In the genomic region with DNA sequence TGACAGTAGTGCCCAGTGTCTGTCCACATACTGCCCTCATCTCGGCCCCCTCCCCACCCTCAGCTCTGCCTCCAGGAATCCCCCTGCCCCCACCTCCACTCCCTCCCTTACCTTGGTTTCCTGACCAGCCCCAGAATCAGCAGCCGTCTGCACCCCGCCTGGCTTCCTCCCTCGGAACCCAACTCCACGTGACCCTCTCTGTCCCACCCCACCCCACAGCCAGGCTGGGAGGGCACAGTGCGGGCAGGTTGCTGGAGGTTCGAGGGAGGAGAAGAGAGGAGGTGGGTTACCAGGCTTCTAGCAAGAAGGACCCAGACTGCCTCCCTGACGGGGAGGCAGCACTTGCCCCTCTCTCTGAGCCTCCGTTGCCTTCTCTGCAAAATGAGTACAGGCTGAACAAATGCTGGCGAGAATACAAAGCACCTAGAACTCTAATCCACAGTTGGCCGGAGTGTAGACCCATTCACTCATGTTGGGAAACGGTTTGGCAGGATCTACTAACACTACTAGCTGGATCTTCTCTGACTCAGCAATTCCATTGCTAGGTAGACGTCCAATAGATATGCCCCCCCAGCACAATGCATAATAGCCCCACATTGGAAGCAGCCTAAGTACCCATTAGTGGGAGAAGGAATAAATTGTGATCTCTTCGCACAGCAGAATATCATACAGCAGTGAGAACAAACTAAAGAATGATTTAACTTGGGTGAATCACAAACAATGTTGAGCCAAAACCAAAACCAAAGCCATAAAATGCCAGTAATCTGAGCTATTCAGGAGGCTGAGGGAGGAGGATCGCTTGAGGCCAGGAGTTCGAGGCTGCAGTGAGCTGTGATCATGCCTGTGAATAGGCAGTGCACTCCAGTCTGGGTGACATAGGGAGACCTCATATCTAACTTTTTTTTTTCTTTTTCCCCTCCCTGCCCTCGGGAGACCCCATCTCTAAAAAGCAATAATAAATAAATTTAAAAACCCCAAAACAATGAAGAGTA, we compare ENCODE assay signal across 8 cellular contexts. TPM values are rescaled to one million over a fixed set of nuclear protein-coding genes. Genes with fewer than 3 reads are reported as not detected.
DNase-seq lines count a peak whose midpoint lies in the region; ATAC-seq and TF ChIP-seq lines count a peak whose summit lies in the region.

A gene (minus strand): TSS at position 151 of the 992 bp plus-strand sequence. CDS start 186 bp downstream, outside the sequence.

- H3K27me3 ChIP-seq in breast epithelium: peaks cover 3 to 26% of the 10 kb centered on the region in 2 donors
- peaks cover 0 to 70% (median 37%) of the 10 kb centered on the region in 45 donors for H3K27me3 ChIP-seq in dorsolateral prefrontal cortex

- no peaks in the 10 kb centered on the region for H3K36me3 ChIP-seq in breast epithelium

- peak within 1 kb of the TSS; percentile 31 to 56 (median 43) for H3K4me3 ChIP-seq in breast epithelium
- H3K4me3 ChIP-seq in dorsolateral prefrontal cortex: peak within 1 kb of the TSS in 38 of 59 donors; percentile 4 to 55 (median 32)
- peak within 1 kb of the TSS; percentile 36 to 50 (median 43) for H3K4me3 ChIP-seq in skin epidermis

- H3K27ac Mint-ChIP-seq in MCF 10A (ENCODE audit: low read depth, unreplicated experiment) (no peak within 1 kb of the TSS), activated B cell treated with CpG ODN at 0.5 μM for 24 hours (peak within 1 kb of the TSS; percentile 91)

- no peaks in the 10 kb centered on the region for H3K4me1 ChIP-seq in breast epithelium

- no peaks in the 10 kb centered on the region for H3K36me3 Mint-ChIP-seq in MCF 10A (ENCODE audit: insufficient read depth, unreplicated experiment)
- H3K36me3 Mint-ChIP-seq in activated B cell treated with CpG ODN at 0.5 μM for 24 hours (ENCODE audit: low read depth): peaks cover 31% of the 10 kb centered on the region

- intact Hi-C loops in breast epithelium (cut with DNase I; ENCODE audit: low total_unique reads): no loop called here
- intact Hi-C loops in MCF 10A (cut with micrococcal nuclease): no loop called here
- intact Hi-C loops in activated B cell treated with CpG ODN at 0.5 μM for 24 hours (cut with micrococcal nuclease): loop anchor here (1.0 to 10.0 kb wide), 4 partner anchors 14 to 90 kb away; no protein-coding TSS in a partner anchor
- intact Hi-C loops in dorsolateral prefrontal cortex (cut with DNase I): no loop called here

- H3K27ac ChIP-seq in breast epithelium (peak within 1 kb of the TSS in 1 of 2 donors; percentile 52), dorsolateral prefrontal cortex (peak within 1 kb of the TSS in 4 of 59 donors; percentile 5 to 36 (median 29)), skin epidermis (peak within 1 kb of the TSS; percentile 35 to 99 (median 82))

- no peak within 1 kb of the TSS for H3K4me3 Mint-ChIP-seq in MCF 10A (ENCODE audit: unreplicated experiment)
- peak within 1 kb of the TSS; percentile 89 for H3K4me3 Mint-ChIP-seq in activated B cell treated with CpG ODN at 0.5 μM for 24 hours

- CTCF ChIA-PET in MCF 10A (lab: Yijun Ruan, JAX) (no interaction called here), activated B cell treated with CpG ODN at 0.5 μM for 24 hours (lab: Charles Lee) (interaction anchor here (1.1 kb wide), 1 partner anchor 46 kb away, joined by 5 read pairs; a partner anchor contains a TSS)

- POLR2A ChIA-PET in MCF 10A (lab: Yijun Ruan, JAX) (interaction anchor here (0.6 kb wide), 1 partner anchor 14 kb away, joined by 3 read pairs; no protein-coding TSS in a partner anchor), activated B cell treated with CpG ODN at 0.5 μM for 24 hours (lab: Charles Lee) (interaction anchor here (0.7 to 2.5 kb wide), 8 partner anchors 10 to 679 kb away, joined by 3 to 27 read pairs (median 6); a partner anchor contains a TSS)

- peaks cover 11% of the 10 kb centered on the region for H3K27me3 Mint-ChIP-seq in MCF 10A (ENCODE audit: insufficient read depth, unreplicated experiment)
- peaks cover 11% of the 10 kb centered on the region for H3K27me3 Mint-ChIP-seq in activated B cell treated with CpG ODN at 0.5 μM for 24 hours

- TF ChIP-seq POLR2A in breast epithelium (IDR thresholded peaks at IDR 0.05): no peak

- BruUV-seq in MCF 10A (replicated peaks; lab: Mats Ljungman, UMichigan): no TSS peak

- DNase-seq in breast epithelium (ENCODE audit: low spot score in 2 of 2): no peak
- DNase-seq in MCF 10A (ENCODE audit: unreplicated experiment): no peak
- peak; percentile 33 for DNase-seq in activated B cell treated with CpG ODN at 0.5 μM for 24 hours
- no peak for DNase-seq in dorsolateral prefrontal cortex
- no peak for DNase-seq in NCI-H1092 (lab: John Stamatoyannopoulos, UW)
- no peak for DNase-seq in NCI-H2029 (lab: John Stamatoyannopoulos, UW)
- DNase-seq in putamen (ENCODE audit: low spot score): no peak

- H3K9me3 Mint-ChIP-seq in MCF 10A (ENCODE audit: unreplicated experiment) (no peaks in the 10 kb centered on the region), activated B cell treated with CpG ODN at 0.5 μM for 24 hours (no peaks in the 10 kb centered on the region)

- TF ChIP-seq CTCF in breast epithelium (IDR thresholded peaks at IDR 0.05) (no peak), MCF 10A (IDR thresholded peaks at IDR 0.05; ENCODE audit: unreplicated experiment) (no peak), activated B cell treated with CpG ODN at 0.5 μM for 24 hours (IDR thresholded peaks at IDR 0.05) (no peak), dorsolateral prefrontal cortex (IDR thresholded peaks at IDR 0.05 in 54 of 56, conservative IDR thresholded peaks at IDR 0.05 in 2 of 56; ENCODE audit: low read depth in 1 of 56, partially characterized antibody in 56 of 56) (no peak)

- no peaks in the 10 kb centered on the region for H3K9me3 ChIP-seq in breast epithelium

- H3K4me1 Mint-ChIP-seq in MCF 10A (ENCODE audit: insufficient read depth, unreplicated experiment): no peaks in the 10 kb centered on the region
- H3K4me1 Mint-ChIP-seq in activated B cell treated with CpG ODN at 0.5 μM for 24 hours: peaks cover 47% of the 10 kb centered on the region

- ATAC-seq in activated B cell treated with CpG ODN at 0.5 μM for 24 hours (ENCODE audit: low read depth): peak; percentile 68

RNA-seq across cellular contexts. Expression of the gene that starts here (rescaled TPM):
- total RNA-seq in breast epithelium (1 to 10 TPM; 1.8 to 5.9 (median 3.4) TPM), MCF 10A (2022) (not detected in 2 replicates), activated B cell treated with CpG ODN at 0.5 μM for 24 hours (76.2 and 89.3 TPM in 2 replicates), dorsolateral prefrontal cortex (10 to 100 TPM in 3 of 120 experiments, 1 to 10 TPM in 113, under 1 TPM in 4; 0.28 to 11.0 (median 3.1) TPM)
